In genomic region chr20:34710861-34711574, GRCh38 we compare ENCODE assay signal across 9 cellular contexts. TPM values are rescaled to one million over a fixed set of nuclear protein-coding genes. Genes with fewer than 3 reads are reported as not detected.
A peak's percentile ranks its signal among the peaks of the same experiment; 100 is the strongest.
DNase-seq lines count a peak whose midpoint lies in the region; ATAC-seq, FAIRE-seq and TF ChIP-seq lines count a peak whose summit lies in the region.
"Had no signal": no experiment of that assay in that cellular context is flagged by ENCODE, and none has a peak within 500 bp of the region (broad histone marks: within the 10 kb centered on the region; RNA-seq: fewer than 3 reads in every experiment).

No MANE protein-coding gene starts in this region.

- H3K79me2 ChIP-seq in DOHH2 (ENCODE audit: control insufficient read depth, low read length) (no peaks in the 10 kb centered on the region), MM.1S (ENCODE audit: low read length) (no peaks in the 10 kb centered on the region; the same call in 1 of the 2 replicates), astrocyte (ENCODE audit: insufficient read depth, low read length) (no peaks in the 10 kb centered on the region), osteoblast (ENCODE audit: insufficient read depth, low read length) (no peaks in the 10 kb centered on the region)

- H4K20me1 ChIP-seq in DOHH2 (ENCODE audit: control insufficient read depth, insufficient read depth, low read depth, low read length) (no peaks in the 10 kb centered on the region), MM.1S (ENCODE audit: insufficient read depth, low read length) (no peaks in the 10 kb centered on the region), astrocyte (ENCODE audit: insufficient read depth, low read length) (peaks cover 53% of the 10 kb centered on the region), osteoblast (ENCODE audit: insufficient read depth, low read length) (peaks cover 14% of the 10 kb centered on the region)

- peaks cover 6% of the 10 kb centered on the region for H3K27me3 Mint-ChIP-seq in astrocyte (ENCODE audit: low read depth, unreplicated experiment)

- H3K9me3 ChIP-seq in DOHH2 (ENCODE audit: control insufficient read depth, insufficient read depth, low read length): no peaks in the 10 kb centered on the region
- no peaks in the 10 kb centered on the region for H3K9me3 ChIP-seq in MM.1S (replicated peaks; ENCODE audit: insufficient read depth, low read length)
- no peaks in the 10 kb centered on the region for H3K9me3 ChIP-seq in astrocyte (ENCODE audit: insufficient read depth, low read depth, low read length)
- no peaks in the 10 kb centered on the region for H3K9me3 ChIP-seq in osteoblast (ENCODE audit: low read depth, low read length)

- H3K4me1 Mint-ChIP-seq in astrocyte (ENCODE audit: low read depth, unreplicated experiment): peaks cover 28% of the 10 kb centered on the region

- no peaks in the 10 kb centered on the region for H3K9me3 Mint-ChIP-seq in astrocyte (ENCODE audit: unreplicated experiment)

- H3K27ac Mint-ChIP-seq in astrocyte (ENCODE audit: unreplicated experiment): no peak overlapping the region

- peaks cover 9% of the 10 kb centered on the region for H3F3A ChIP-seq in DOHH2 (ENCODE audit: control insufficient read depth, insufficient read depth)
- peaks cover 9% of the 10 kb centered on the region; the same call in 1 of the 2 replicates for H3F3A ChIP-seq in MM.1S (ENCODE audit: insufficient read depth, low read length)

- peak overlapping the region; percentile 63; the same call in 1 of the 2 replicates for H3K9ac ChIP-seq in MM.1S (ENCODE audit: low read length)
- H3K9ac ChIP-seq in astrocyte (ENCODE audit: low read length): peak overlapping the region; percentile 83

- TF ChIP-seq CTCF in DOHH2 (IDR thresholded peaks at IDR 0.05; ENCODE audit: low read depth, low read length, poor library complexity, severe bottlenecking) (no peak), MM.1S (IDR thresholded peaks at IDR 0.05; ENCODE audit: low read length) (no peak), astrocyte (IDR thresholded peaks at IDR 0.05; ENCODE audit: insufficient read depth, low read depth, low read length) (no peak), osteoblast (IDR thresholded peaks at IDR 0.05; ENCODE audit: extremely low read depth, low read depth, low read length) (no peak), GM10266 (IDR thresholded peaks at IDR 0.05; ENCODE audit: control insufficient read depth, insufficient read depth, low read depth, missing control alignments) (no peak)

- H3K4me3 ChIP-seq in DOHH2 (ENCODE audit: low read length) (no peak overlapping the region), MM.1S (ENCODE audit: low read length) (0 out of 2 replicates have a peak overlapping the region, but pooled peaks have one; percentile 88), astrocyte (ENCODE audit: insufficient read depth, low read depth, low read length) (no peak overlapping the region), osteoblast (ENCODE audit: insufficient read depth, low read length) (no peak overlapping the region)

- peak overlapping the region; percentile 67 for H3K4me3 Mint-ChIP-seq in astrocyte (ENCODE audit: unreplicated experiment)

- H3K4me1 ChIP-seq in DOHH2 (ENCODE audit: control insufficient read depth, low read length): peaks cover 19% of the 10 kb centered on the region
- H3K4me1 ChIP-seq in MM.1S (ENCODE audit: low read length): peaks cover 4% of the 10 kb centered on the region; the same call in 1 of the 2 replicates
- peaks cover 25% of the 10 kb centered on the region for H3K4me1 ChIP-seq in astrocyte (ENCODE audit: insufficient read depth, low read length)
- peaks cover 32% of the 10 kb centered on the region for H3K4me1 ChIP-seq in osteoblast (ENCODE audit: insufficient read depth, low read length)

- H3K36me3 ChIP-seq in DOHH2 (ENCODE audit: control insufficient read depth, low read length) (no peaks in the 10 kb centered on the region), MM.1S (replicated peaks; ENCODE audit: insufficient read depth, low read length) (no peaks in the 10 kb centered on the region), astrocyte (ENCODE audit: insufficient read depth, low read length) (peaks cover 2% of the 10 kb centered on the region), osteoblast (ENCODE audit: insufficient read depth, low read length) (peaks cover 19% of the 10 kb centered on the region)

- FAIRE-seq in astrocyte (lab: Jason Lieb, UNC): no peak
- FAIRE-seq: RCC 7860 had no signal

- H3K27me3 ChIP-seq in DOHH2 (ENCODE audit: control insufficient read depth, low read length) (0 out of 2 replicates have a peak, but pooled peaks cover 2% of the 10 kb centered on the region), MM.1S (replicated peaks; ENCODE audit: insufficient read depth, low read length) (no peaks in the 10 kb centered on the region), astrocyte (ENCODE audit: insufficient read depth, low read length) (no peaks in the 10 kb centered on the region), osteoblast (ENCODE audit: insufficient read depth, low read length) (no peaks in the 10 kb centered on the region)

- no peak for DNase-seq in MM.1S
- no peak for DNase-seq in astrocyte (ENCODE audit: low read depth)
- DNase-seq in osteoblast (ENCODE audit: insufficient read length, low spot score, missing footprints): peak; percentile 69
- no peak for DNase-seq in stimulated activated CD4-positive, alpha-beta T cell treated with anti-CD3 and anti-CD28 coated beads, Interleukin-2, amount 100 ng/mL, for 48 hours
- DNase-seq in GM10266 (ENCODE audit: extremely low spot score): no peak
- DNase-seq: activated CD8-positive, alpha-beta memory T cell treated with anti-CD3 and anti-CD28 coated beads, Interleukin-2, amount 50 U/mL, for 4 hours had no signal

- no peak for ATAC-seq in HG02588 (IDR thresholded peaks at IDR 0.05; ENCODE audit: unreplicated experiment)

- H2AFZ ChIP-seq in MM.1S (ENCODE audit: low read length) (no peak overlapping the region), astrocyte (ENCODE audit: low read depth, low read length) (no peak overlapping the region), osteoblast (ENCODE audit: low read length) (no peak overlapping the region)

- peak overlapping the region; percentile 95 for H3K4me2 ChIP-seq in DOHH2 (ENCODE audit: low read length)
- H3K4me2 ChIP-seq in MM.1S (ENCODE audit: low read depth, low read length): peak overlapping the region; percentile 97; the same call in 1 of the 2 replicates
- H3K4me2 ChIP-seq in astrocyte (ENCODE audit: low read length): peak overlapping the region; percentile 89
- no peak overlapping the region for H3K4me2 ChIP-seq in osteoblast (ENCODE audit: insufficient read depth, low read length)

- H3K9me2 ChIP-seq in DOHH2 (replicated peaks; ENCODE audit: control insufficient read depth, low read length): no peaks in the 10 kb centered on the region
- H3K9me2 ChIP-seq in MM.1S (replicated peaks; ENCODE audit: insufficient read depth, low read length): no peaks in the 10 kb centered on the region

- H3K36me3 Mint-ChIP-seq in astrocyte (ENCODE audit: low read depth, unreplicated experiment): peaks cover 8% of the 10 kb centered on the region

- H3K27ac ChIP-seq in DOHH2 (ENCODE audit: low read depth, low read length) (no peak overlapping the region), MM.1S (ENCODE audit: low read length) (no peak overlapping the region), astrocyte (ENCODE audit: low read depth, low read length) (no peak overlapping the region), osteoblast (ENCODE audit: low read depth, low read length) (no peak overlapping the region)

RNA-seq across cellular contexts. Expression of gene TP53INP2, which starts 6.9 kb away (rescaled TPM):
- total RNA-seq in astrocyte (19.6 and 22.7 TPM in 2 replicates), osteoblast (7.7 and 8.0 TPM in 2 replicates)

RNA-seq across cellular contexts. Expression of gene PIGU, which starts 34.1 kb away (rescaled TPM):
- total RNA-seq in astrocyte (16.7 and 17.4 TPM in 2 replicates), osteoblast (8.3 and 9.0 TPM in 2 replicates)
